Comparison of ENCODE assay signal across 1 cellular context in genomic region chr11:57072640-57073039, GRCh38.
TF ChIP-seq lines count a peak whose summit lies in the region.

No MANE protein-coding gene starts in this region.

TF ChIP-seq in SK-N-SH, 30 proteins besides CTCF, POLR2A, EP300 and RAD21 (continued from another document):
- TF ChIP-seq ZBTB33 (IDR thresholded peaks at IDR 0.05; ENCODE audit: borderline replicate concordance, low read depth), result peak; percentile 71; the same call in 1 of the 2 replicates
- TF ChIP-seq MAX (IDR thresholded peaks at IDR 0.05; ENCODE audit: low read depth), result peak; percentile 52; the same call in 1 of the 2 replicates
- TF ChIP-seq FOSL2 (IDR thresholded peaks at IDR 0.05; ENCODE audit: borderline replicate concordance, low read depth), result peak; percentile 96
- no peak for TF ChIP-seq GABPA (IDR thresholded peaks at IDR 0.05; ENCODE audit: low read depth)
- TF ChIP-seq REST (IDR thresholded peaks at IDR 0.05; ENCODE audit: low read depth, low read length), result 0 out of 2 replicates have a peak, but pooled peaks have one; percentile 23
- TF ChIP-seq RFX5 (IDR thresholded peaks at IDR 0.05; ENCODE audit: low read length), result no peak
- TF ChIP-seq POLR2AphosphoS5 (IDR thresholded peaks at IDR 0.05; ENCODE audit: low read depth, low read length), result peak; percentile 75
- no peak for TF ChIP-seq RCOR1 (IDR thresholded peaks at IDR 0.05; ENCODE audit: low read length)
- no peak for TF ChIP-seq USF1 (IDR thresholded peaks at IDR 0.05; ENCODE audit: borderline replicate concordance, low read depth)
- peak; percentile 70; the same call in 1 of the 2 replicates for TF ChIP-seq RXRA (IDR thresholded peaks at IDR 0.05; ENCODE audit: borderline replicate concordance, low read depth)
- peak; percentile 34; the same call in 1 of the 2 replicates for TF ChIP-seq FOXM1 (IDR thresholded peaks at IDR 0.05; ENCODE audit: low read depth)
- peak; percentile 90 for TF ChIP-seq NFIC (IDR thresholded peaks at IDR 0.05; ENCODE audit: borderline replicate concordance)
